Comparison of ENCODE assay signal across 10 cellular contexts in the genomic region with DNA sequence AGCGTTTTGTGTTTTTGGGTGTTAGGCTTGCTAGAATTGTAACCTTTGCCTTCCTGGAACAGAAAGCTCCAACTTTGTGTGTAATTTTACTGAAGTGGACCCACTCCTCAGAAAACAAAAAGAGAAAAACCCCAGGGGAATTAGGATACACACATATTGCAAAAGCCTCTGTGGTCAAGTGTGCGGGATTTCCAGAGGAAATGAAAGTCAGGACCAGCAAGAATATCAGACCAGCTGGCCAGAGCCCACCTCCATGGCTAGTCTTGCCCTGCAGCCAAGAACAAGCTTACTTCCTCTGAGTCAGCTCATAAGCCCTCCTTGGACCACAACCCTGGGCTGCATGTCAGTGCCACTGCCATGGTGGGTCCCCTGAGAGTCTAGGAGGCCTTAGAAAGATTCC. TPM values are rescaled to one million over a fixed set of nuclear protein-coding genes. Genes with fewer than 3 reads are reported as not detected.
DNase-seq lines count a peak whose midpoint lies in the region; ATAC-seq and TF ChIP-seq lines count a peak whose summit lies in the region.
"Had no signal": no experiment of that assay in that cellular context is flagged by ENCODE, and none has a peak within 500 bp of the region (broad histone marks: within the 10 kb centered on the region; RNA-seq: fewer than 3 reads in every experiment).

No MANE protein-coding gene starts in this region.

- no peaks in the 10 kb centered on the region for H3K27me3 ChIP-seq in Caco-2 (replicated peaks; ENCODE audit: control insufficient read depth, insufficient read depth, low read length)
- H3K27me3 ChIP-seq: suprapubic skin had no signal

- no peaks in the 10 kb centered on the region for H3K4me1 ChIP-seq in Caco-2

- no peak overlapping the region for H3K27ac Mint-ChIP-seq in Caco-2 (ENCODE audit: unreplicated experiment)
- H3K27ac Mint-ChIP-seq: T-helper 17 cell had no signal

- ATAC-seq in HG02759 (IDR thresholded peaks at IDR 0.05; ENCODE audit: unreplicated experiment) (peak; percentile 61), HG03108 (IDR thresholded peaks at IDR 0.05; ENCODE audit: unreplicated experiment) (no peak)
- ATAC-seq: T-helper 17 cell had no signal

- no TSS peak for BruUV-seq in Caco-2 (replicated peaks; lab: Mats Ljungman, UMichigan)

- TF ChIP-seq CTCF in AG10803 (conservative IDR thresholded peaks at IDR 0.05; ENCODE audit: low read length) (no peak), Caco-2 (IDR thresholded peaks at IDR 0.05; ENCODE audit: insufficient read depth in 1 of 2, low read depth in 1 of 2, low read length in 1 of 2, severe bottlenecking in 1 of 2, unreplicated experiment in 1 of 2) (no peak)

- H3K4me3 Mint-ChIP-seq in Caco-2 (ENCODE audit: unreplicated experiment): no peak overlapping the region
- H3K4me3 Mint-ChIP-seq: T-helper 17 cell had no signal

- DNase-seq in AG10803 (ENCODE audit: low read depth) (peak; percentile 89), astrocyte of the hippocampus (ENCODE audit: low read depth, low spot score) (peak; percentile 75), lung microvascular endothelial cell (ENCODE audit: low read depth in 2 of 2) (peak; percentile 41 to 89), D341Med (ENCODE audit: low spot score) (no peak), NCI-H526 treated with DMSO at 0.1 percent for 48 hours (lab: John Stamatoyannopoulos, UW) (no peak), Caco-2 (no peak)
- DNase-seq: T-helper 17 cell had no signal

- H3K9me3 ChIP-seq in Caco-2: peaks cover 6% of the 10 kb centered on the region; the same call in 1 of the 2 replicates

- no peak overlapping the region for H3K4me3 ChIP-seq in AG10803 (ENCODE audit: low read length)
- no peak overlapping the region for H3K4me3 ChIP-seq in Caco-2 (ENCODE audit: low read depth, low read length)
- H3K4me3 ChIP-seq: suprapubic skin had no signal

- CTCF ChIA-PET in Caco-2 (lab: Charles Lee): no interaction called here

- intact Hi-C loops in Caco-2 (cut with micrococcal nuclease; ENCODE audit: unreplicated experiment): no loop called here

- H3K9me3 Mint-ChIP-seq in Caco-2 (ENCODE audit: unreplicated experiment): peaks cover 4% of the 10 kb centered on the region

- H3K36me3 Mint-ChIP-seq in Caco-2 (ENCODE audit: insufficient read depth, unreplicated experiment): no peaks in the 10 kb centered on the region

- H3K4me1 Mint-ChIP-seq in Caco-2 (ENCODE audit: low read depth, unreplicated experiment): no peaks in the 10 kb centered on the region
- H3K4me1 Mint-ChIP-seq: T-helper 17 cell had no signal

- POLR2A ChIA-PET in Caco-2 (lab: Charles Lee): no interaction called here

- no peaks in the 10 kb centered on the region for H3K36me3 ChIP-seq in Caco-2 (ENCODE audit: control insufficient read depth, insufficient read depth, low read length)
- H3K36me3 ChIP-seq: suprapubic skin had no signal

- H3K27me3 Mint-ChIP-seq in Caco-2 (ENCODE audit: insufficient read depth, unreplicated experiment): no peaks in the 10 kb centered on the region

RNA-seq across cellular contexts. Expression of gene FTH1, which starts 37.0 kb away (rescaled TPM):
- total RNA-seq in lung microvascular endothelial cell (345 and 436 TPM in 2 replicates), Caco-2 (2022) (1,282 and 1,565 TPM in 2 replicates)

RNA-seq across cellular contexts. Expression of gene BEST1, which starts 54.3 kb away (rescaled TPM):
- total RNA-seq in lung microvascular endothelial cell: under 0.01 TPM in 1 of 2 replicates, not detected in the other
- total RNA-seq in Caco-2 (2022): 4.7 and 6.7 TPM in 2 replicates

Comparison
In these comparisons a context has a peak if more than half of its experiments do, and no peak if none do; other contexts are left out.
1. DNase-seq: peak in AG10803 (single experiment), astrocyte of the hippocampus (single experiment) and lung microvascular endothelial cell (2 of 2); none in D341Med (single experiment), NCI-H526 treated with DMSO at 0.1 percent for 48 hours (single experiment) and Caco-2 (0 of 2).